In the genomic region with DNA sequence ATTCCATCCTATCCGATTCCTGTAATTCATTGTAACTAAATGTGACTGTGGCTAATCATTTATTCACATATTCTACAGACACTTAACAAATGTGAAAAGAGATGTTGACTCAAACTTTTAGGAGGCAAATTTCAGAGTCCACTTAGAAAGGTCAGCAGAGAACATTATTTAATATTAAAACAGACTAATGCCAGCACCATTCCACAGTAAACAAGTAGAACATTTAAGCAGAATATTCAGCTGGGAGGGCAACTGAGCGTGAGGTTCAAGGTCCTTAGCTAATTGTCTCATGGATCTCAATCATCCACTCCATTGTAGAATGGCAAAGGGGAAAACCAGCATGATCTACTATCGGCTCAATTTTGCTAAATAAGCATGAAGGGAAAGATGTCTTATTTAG, we compare ENCODE assay signal across 2 cellular contexts.
TF ChIP-seq lines count a peak whose summit lies in the region.

No MANE protein-coding gene starts in this region.

TF ChIP-seq in liver, 16 proteins besides CTCF, POLR2A, EP300 and RAD21 (continued from another document):
- TF ChIP-seq, protein P1, sequence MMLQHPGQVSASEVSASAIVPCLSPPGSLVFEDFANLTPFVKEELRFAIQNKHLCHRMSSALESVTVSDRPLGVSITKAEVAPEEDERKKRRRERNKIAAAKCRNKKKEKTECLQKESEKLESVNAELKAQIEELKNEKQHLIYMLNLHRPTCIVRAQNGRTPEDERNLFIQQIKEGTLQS (IDR thresholded peaks at IDR 0.05) = no peak
- TF ChIP-seq YY1 (IDR thresholded peaks at IDR 0.05) = peak; percentile 78
- TF ChIP-seq, protein P2, sequence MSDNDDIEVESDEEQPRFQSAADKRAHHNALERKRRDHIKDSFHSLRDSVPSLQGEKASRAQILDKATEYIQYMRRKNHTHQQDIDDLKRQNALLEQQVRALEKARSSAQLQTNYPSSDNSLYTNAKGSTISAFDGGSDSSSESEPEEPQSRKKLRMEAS (IDR thresholded peaks at IDR 0.05) = peak; percentile 54
- no peak for TF ChIP-seq NR2F2 (IDR thresholded peaks at IDR 0.05)
- TF ChIP-seq FOXA1 (IDR thresholded peaks at IDR 0.05) = peak; percentile 38
- TF ChIP-seq HNF4A (conservative IDR thresholded peaks at IDR 0.05) = peak; percentile 71 to 91
- TF ChIP-seq HNF4G (IDR thresholded peaks at IDR 0.05) = peak; percentile 44
- TF ChIP-seq JUND (IDR thresholded peaks at IDR 0.05) = peak in 1 of 2 donors; percentile 44
- TF ChIP-seq, protein P3, sequence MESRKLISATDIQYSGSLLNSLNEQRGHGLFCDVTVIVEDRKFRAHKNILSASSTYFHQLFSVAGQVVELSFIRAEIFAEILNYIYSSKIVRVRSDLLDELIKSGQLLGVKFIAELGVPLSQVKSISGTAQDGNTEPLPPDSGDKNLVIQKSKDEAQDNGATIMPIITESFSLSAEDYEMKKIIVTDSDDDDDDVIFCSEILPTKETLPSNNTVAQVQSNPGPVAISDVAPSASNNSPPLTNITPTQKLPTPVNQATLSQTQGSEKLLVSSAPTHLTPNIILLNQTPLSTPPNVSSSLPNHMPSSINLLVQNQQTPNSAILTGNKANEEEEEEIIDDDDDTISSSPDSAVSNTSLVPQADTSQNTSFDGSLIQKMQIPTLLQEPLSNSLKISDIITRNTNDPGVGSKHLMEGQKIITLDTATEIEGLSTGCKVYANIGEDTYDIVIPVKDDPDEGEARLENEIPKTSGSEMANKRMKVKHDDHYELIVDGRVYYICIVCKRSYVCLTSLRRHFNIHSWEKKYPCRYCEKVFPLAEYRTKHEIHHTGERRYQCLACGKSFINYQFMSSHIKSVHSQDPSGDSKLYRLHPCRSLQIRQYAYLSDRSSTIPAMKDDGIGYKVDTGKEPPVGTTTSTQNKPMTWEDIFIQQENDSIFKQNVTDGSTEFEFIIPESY (IDR thresholded peaks at IDR 0.05) = no peak
- TF ChIP-seq, protein P4, sequence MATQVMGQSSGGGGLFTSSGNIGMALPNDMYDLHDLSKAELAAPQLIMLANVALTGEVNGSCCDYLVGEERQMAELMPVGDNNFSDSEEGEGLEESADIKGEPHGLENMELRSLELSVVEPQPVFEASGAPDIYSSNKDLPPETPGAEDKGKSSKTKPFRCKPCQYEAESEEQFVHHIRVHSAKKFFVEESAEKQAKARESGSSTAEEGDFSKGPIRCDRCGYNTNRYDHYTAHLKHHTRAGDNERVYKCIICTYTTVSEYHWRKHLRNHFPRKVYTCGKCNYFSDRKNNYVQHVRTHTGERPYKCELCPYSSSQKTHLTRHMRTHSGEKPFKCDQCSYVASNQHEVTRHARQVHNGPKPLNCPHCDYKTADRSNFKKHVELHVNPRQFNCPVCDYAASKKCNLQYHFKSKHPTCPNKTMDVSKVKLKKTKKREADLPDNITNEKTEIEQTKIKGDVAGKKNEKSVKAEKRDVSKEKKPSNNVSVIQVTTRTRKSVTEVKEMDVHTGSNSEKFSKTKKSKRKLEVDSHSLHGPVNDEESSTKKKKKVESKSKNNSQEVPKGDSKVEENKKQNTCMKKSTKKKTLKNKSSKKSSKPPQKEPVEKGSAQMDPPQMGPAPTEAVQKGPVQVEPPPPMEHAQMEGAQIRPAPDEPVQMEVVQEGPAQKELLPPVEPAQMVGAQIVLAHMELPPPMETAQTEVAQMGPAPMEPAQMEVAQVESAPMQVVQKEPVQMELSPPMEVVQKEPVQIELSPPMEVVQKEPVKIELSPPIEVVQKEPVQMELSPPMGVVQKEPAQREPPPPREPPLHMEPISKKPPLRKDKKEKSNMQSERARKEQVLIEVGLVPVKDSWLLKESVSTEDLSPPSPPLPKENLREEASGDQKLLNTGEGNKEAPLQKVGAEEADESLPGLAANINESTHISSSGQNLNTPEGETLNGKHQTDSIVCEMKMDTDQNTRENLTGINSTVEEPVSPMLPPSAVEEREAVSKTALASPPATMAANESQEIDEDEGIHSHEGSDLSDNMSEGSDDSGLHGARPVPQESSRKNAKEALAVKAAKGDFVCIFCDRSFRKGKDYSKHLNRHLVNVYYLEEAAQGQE (IDR thresholded peaks at IDR 0.05) = peak; percentile 17
- TF ChIP-seq EGR1 (IDR thresholded peaks at IDR 0.05; ENCODE audit: low read depth in 2 of 2) = no peak

TF ChIP-seq in HepG2, 621 proteins besides CTCF, POLR2A, EP300 and RAD21 (continued from another document):
- TF ChIP-seq, protein P5, sequence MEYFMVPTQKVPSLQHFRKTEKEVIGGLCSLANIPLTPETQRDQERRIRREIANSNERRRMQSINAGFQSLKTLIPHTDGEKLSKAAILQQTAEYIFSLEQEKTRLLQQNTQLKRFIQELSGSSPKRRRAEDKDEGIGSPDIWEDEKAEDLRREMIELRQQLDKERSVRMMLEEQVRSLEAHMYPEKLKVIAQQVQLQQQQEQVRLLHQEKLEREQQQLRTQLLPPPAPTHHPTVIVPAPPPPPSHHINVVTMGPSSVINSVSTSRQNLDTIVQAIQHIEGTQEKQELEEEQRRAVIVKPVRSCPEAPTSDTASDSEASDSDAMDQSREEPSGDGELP (IDR thresholded peaks at IDR 0.05; ENCODE audit: borderline replicate concordance, low read depth) = no peak
- TF ChIP-seq YEATS4 (CRISPR knock-in tag; IDR thresholded peaks at IDR 0.05; ENCODE audit: borderline replicate concordance) (no peak), BRCA1 (CRISPR knock-in tag; IDR thresholded peaks at IDR 0.05) (no peak), SKI (IDR thresholded peaks at IDR 0.05; ENCODE audit: partially characterized antibody) (no peak), CHD4 (IDR thresholded peaks at IDR 0.05; ENCODE audit: borderline replicate concordance, low read length) (no peak), ZNF331 (CRISPR knock-in tag; IDR thresholded peaks at IDR 0.05) (no peak), ZMAT3 (CRISPR knock-in tag; conservative IDR thresholded peaks at IDR 0.05) (no peak), RORA (CRISPR knock-in tag; IDR thresholded peaks at IDR 0.05) (no peak), ARID2 (CRISPR knock-in tag; IDR thresholded peaks at IDR 0.05; ENCODE audit: borderline replicate concordance) (no peak)
- TF ChIP-seq, protein P6, sequence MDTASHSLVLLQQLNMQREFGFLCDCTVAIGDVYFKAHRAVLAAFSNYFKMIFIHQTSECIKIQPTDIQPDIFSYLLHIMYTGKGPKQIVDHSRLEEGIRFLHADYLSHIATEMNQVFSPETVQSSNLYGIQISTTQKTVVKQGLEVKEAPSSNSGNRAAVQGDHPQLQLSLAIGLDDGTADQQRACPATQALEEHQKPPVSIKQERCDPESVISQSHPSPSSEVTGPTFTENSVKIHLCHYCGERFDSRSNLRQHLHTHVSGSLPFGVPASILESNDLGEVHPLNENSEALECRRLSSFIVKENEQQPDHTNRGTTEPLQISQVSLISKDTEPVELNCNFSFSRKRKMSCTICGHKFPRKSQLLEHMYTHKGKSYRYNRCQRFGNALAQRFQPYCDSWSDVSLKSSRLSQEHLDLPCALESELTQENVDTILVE (CRISPR knock-in tag; IDR thresholded peaks at IDR 0.05) = no peak
- TF ChIP-seq, protein P7, sequence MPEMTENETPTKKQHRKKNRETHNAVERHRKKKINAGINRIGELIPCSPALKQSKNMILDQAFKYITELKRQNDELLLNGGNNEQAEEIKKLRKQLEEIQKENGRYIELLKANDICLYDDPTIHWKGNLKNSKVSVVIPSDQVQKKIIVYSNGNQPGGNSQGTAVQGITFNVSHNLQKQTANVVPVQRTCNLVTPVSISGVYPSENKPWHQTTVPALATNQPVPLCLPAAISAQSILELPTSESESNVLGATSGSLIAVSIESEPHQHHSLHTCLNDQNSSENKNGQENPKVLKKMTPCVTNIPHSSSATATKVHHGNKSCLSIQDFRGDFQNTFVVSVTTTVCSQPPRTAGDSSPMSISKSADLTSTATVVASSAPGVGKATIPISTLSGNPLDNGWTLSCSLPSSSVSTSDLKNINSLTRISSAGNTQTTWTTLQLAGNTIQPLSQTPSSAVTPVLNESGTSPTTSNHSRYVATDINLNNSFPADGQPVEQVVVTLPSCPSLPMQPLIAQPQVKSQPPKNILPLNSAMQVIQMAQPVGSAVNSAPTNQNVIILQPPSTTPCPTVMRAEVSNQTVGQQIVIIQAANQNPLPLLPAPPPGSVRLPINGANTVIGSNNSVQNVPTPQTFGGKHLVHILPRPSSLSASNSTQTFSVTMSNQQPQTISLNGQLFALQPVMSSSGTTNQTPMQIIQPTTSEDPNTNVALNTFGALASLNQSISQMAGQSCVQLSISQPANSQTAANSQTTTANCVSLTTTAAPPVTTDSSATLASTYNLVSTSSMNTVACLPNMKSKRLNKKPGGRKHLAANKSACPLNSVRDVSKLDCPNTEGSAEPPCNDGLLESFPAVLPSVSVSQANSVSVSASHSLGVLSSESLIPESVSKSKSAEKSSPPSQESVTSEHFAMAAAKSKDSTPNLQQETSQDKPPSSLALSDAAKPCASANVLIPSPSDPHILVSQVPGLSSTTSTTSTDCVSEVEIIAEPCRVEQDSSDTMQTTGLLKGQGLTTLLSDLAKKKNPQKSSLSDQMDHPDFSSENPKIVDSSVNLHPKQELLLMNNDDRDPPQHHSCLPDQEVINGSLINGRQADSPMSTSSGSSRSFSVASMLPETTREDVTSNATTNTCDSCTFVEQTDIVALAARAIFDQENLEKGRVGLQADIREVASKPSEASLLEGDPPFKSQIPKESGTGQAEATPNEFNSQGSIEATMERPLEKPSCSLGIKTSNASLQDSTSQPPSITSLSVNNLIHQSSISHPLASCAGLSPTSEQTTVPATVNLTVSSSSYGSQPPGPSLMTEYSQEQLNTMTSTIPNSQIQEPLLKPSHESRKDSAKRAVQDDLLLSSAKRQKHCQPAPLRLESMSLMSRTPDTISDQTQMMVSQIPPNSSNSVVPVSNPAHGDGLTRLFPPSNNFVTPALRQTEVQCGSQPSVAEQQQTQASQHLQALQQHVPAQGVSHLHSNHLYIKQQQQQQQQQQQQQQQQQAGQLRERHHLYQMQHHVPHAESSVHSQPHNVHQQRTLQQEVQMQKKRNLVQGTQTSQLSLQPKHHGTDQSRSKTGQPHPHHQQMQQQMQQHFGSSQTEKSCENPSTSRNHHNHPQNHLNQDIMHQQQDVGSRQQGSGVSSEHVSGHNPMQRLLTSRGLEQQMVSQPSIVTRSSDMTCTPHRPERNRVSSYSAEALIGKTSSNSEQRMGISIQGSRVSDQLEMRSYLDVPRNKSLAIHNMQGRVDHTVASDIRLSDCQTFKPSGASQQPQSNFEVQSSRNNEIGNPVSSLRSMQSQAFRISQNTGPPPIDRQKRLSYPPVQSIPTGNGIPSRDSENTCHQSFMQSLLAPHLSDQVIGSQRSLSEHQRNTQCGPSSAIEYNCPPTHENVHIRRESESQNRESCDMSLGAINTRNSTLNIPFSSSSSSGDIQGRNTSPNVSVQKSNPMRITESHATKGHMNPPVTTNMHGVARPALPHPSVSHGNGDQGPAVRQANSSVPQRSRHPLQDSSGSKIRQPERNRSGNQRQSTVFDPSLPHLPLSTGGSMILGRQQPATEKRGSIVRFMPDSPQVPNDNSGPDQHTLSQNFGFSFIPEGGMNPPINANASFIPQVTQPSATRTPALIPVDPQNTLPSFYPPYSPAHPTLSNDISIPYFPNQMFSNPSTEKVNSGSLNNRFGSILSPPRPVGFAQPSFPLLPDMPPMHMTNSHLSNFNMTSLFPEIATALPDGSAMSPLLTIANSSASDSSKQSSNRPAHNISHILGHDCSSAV (CRISPR knock-in tag; IDR thresholded peaks at IDR 0.05; ENCODE audit: borderline replicate concordance) = no peak
